1 cellular context compared by ENCODE assay signal in the genomic region with DNA sequence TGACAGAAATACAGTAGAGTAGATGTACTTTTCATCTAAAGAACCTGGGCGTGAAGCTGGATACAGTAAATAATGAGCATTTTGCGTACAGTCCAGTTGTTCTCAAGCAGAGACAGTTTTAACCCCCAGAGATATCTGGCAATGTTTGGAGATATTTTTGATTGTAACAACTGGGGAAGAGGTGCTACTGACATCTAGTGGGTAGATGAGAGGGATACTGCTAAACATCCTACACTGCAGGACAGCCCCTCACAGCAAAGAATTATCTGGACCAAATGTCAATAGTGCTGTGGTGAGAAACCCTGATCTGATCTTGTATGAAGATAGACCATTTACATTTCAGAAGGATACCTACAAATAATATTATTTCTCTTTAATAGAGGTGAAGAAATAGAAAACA.
TF ChIP-seq lines count a peak whose summit lies in the region.

No MANE protein-coding gene starts in this region.

TF ChIP-seq in GM23338, 12 proteins besides CTCF, POLR2A, EP300 and RAD21 (continued from another document):
- TF ChIP-seq, protein P1, sequence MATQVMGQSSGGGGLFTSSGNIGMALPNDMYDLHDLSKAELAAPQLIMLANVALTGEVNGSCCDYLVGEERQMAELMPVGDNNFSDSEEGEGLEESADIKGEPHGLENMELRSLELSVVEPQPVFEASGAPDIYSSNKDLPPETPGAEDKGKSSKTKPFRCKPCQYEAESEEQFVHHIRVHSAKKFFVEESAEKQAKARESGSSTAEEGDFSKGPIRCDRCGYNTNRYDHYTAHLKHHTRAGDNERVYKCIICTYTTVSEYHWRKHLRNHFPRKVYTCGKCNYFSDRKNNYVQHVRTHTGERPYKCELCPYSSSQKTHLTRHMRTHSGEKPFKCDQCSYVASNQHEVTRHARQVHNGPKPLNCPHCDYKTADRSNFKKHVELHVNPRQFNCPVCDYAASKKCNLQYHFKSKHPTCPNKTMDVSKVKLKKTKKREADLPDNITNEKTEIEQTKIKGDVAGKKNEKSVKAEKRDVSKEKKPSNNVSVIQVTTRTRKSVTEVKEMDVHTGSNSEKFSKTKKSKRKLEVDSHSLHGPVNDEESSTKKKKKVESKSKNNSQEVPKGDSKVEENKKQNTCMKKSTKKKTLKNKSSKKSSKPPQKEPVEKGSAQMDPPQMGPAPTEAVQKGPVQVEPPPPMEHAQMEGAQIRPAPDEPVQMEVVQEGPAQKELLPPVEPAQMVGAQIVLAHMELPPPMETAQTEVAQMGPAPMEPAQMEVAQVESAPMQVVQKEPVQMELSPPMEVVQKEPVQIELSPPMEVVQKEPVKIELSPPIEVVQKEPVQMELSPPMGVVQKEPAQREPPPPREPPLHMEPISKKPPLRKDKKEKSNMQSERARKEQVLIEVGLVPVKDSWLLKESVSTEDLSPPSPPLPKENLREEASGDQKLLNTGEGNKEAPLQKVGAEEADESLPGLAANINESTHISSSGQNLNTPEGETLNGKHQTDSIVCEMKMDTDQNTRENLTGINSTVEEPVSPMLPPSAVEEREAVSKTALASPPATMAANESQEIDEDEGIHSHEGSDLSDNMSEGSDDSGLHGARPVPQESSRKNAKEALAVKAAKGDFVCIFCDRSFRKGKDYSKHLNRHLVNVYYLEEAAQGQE (IDR thresholded peaks at IDR 0.05; ENCODE audit: unreplicated experiment), result no peak
- TF ChIP-seq, protein P2, sequence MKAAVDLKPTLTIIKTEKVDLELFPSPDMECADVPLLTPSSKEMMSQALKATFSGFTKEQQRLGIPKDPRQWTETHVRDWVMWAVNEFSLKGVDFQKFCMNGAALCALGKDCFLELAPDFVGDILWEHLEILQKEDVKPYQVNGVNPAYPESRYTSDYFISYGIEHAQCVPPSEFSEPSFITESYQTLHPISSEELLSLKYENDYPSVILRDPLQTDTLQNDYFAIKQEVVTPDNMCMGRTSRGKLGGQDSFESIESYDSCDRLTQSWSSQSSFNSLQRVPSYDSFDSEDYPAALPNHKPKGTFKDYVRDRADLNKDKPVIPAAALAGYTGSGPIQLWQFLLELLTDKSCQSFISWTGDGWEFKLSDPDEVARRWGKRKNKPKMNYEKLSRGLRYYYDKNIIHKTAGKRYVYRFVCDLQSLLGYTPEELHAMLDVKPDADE (IDR thresholded peaks at IDR 0.05), result no peak
- TF ChIP-seq, protein P3, sequence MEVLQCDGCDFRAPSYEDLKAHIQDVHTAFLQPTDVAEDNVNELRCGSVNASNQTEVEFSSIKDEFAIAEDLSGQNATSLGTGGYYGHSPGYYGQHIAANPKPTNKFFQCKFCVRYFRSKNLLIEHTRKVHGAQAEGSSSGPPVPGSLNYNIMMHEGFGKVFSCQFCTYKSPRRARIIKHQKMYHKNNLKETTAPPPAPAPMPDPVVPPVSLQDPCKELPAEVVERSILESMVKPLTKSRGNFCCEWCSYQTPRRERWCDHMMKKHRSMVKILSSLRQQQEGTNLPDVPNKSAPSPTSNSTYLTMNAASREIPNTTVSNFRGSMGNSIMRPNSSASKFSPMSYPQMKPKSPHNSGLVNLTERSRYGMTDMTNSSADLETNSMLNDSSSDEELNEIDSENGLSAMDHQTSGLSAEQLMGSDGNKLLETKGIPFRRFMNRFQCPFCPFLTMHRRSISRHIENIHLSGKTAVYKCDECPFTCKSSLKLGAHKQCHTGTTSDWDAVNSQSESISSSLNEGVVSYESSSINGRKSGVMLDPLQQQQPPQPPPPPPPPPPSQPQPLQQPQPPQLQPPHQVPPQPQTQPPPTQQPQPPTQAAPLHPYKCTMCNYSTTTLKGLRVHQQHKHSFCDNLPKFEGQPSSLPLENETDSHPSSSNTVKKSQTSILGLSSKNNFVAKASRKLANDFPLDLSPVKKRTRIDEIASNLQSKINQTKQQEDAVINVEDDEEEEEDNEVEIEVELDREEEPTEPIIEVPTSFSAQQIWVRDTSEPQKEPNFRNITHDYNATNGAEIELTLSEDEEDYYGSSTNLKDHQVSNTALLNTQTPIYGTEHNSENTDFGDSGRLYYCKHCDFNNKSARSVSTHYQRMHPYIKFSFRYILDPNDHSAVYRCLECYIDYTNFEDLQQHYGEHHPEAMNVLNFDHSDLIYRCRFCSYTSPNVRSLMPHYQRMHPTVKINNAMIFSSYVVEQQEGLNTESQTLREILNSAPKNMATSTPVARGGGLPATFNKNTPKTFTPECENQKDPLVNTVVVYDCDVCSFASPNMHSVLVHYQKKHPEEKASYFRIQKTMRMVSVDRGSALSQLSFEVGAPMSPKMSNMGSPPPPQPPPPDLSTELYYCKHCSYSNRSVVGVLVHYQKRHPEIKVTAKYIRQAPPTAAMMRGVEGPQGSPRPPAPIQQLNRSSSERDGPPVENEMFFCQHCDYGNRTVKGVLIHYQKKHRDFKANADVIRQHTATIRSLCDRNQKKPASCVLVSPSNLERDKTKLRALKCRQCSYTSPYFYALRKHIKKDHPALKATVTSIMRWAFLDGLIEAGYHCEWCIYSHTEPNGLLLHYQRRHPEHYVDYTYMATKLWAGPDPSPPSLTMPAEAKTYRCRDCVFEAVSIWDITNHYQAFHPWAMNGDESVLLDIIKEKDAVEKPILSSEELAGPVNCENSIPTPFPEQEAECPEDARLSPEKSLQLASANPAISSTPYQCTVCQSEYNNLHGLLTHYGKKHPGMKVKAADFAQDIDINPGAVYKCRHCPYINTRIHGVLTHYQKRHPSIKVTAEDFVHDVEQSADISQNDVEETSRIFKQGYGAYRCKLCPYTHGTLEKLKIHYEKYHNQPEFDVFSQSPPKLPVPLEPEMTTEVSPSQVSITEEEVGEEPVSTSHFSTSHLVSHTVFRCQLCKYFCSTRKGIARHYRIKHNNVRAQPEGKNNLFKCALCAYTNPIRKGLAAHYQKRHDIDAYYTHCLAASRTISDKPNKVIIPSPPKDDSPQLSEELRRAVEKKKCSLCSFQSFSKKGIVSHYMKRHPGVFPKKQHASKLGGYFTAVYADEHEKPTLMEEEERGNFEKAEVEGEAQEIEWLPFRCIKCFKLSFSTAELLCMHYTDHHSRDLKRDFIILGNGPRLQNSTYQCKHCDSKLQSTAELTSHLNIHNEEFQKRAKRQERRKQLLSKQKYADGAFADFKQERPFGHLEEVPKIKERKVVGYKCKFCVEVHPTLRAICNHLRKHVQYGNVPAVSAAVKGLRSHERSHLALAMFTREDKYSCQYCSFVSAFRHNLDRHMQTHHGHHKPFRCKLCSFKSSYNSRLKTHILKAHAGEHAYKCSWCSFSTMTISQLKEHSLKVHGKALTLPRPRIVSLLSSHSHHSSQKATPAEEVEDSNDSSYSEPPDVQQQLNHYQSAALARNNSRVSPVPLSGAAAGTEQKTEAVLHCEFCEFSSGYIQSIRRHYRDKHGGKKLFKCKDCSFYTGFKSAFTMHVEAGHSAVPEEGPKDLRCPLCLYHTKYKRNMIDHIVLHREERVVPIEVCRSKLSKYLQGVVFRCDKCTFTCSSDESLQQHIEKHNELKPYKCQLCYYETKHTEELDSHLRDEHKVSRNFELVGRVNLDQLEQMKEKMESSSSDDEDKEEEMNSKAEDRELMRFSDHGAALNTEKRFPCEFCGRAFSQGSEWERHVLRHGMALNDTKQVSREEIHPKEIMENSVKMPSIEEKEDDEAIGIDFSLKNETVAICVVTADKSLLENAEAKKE (CRISPR knock-in tag; IDR thresholded peaks at IDR 0.05), result no peak
- TF ChIP-seq JUNB (IDR thresholded peaks at IDR 0.05; ENCODE audit: unreplicated experiment), result no peak
- no peak for TF ChIP-seq NANOG (IDR thresholded peaks at IDR 0.05; ENCODE audit: borderline replicate concordance)
TF ChIP-seq in GM23338: peak in this region for 0.
